In genomic region chr1:85109475-85109874, GRCh38 we compare ENCODE assay signal across 8 cellular contexts.
DNase-seq lines count a peak whose midpoint lies in the region; ATAC-seq, FAIRE-seq and TF ChIP-seq lines count a peak whose summit lies in the region.
"Had no signal": no experiment of that assay in that cellular context is flagged by ENCODE, and none has a peak within 500 bp of the region (broad histone marks: within the 10 kb centered on the region; RNA-seq: fewer than 3 reads in every experiment).

No MANE protein-coding gene starts in this region.

- H3K36me3 Mint-ChIP-seq in T-helper 17 cell (ENCODE audit: low read depth) = no peaks in the 10 kb centered on the region

- no peak overlapping the region for H2AFZ ChIP-seq in HepG2 (ENCODE audit: low read length)

- no peaks in the 10 kb centered on the region for H4K20me1 ChIP-seq in HepG2 (ENCODE audit: insufficient read depth, low read length)

- no peaks in the 10 kb centered on the region for H3K36me3 ChIP-seq in HepG2 (replicated peaks in 1 of 2; ENCODE audit: control insufficient read depth in 1 of 2, insufficient read depth in 2 of 2, low read length in 2 of 2)

- H3K9me3 ChIP-seq in T-helper 17 cell (ENCODE audit: control insufficient read depth, low read length, poor library complexity, severe bottlenecking) (no peaks in the 10 kb centered on the region), HepG2 (ENCODE audit: low read length) (no peaks in the 10 kb centered on the region)

- DNase-seq in GF-D8 (lab: John Stamatoyannopoulos, UW) = peak; percentile 17
- DNase-seq in HCEC 1CT = peak; percentile 53
- DNase-seq in NCI-H146 treated with DMSO at 0.1 percent for 48 hours (lab: John Stamatoyannopoulos, UW; ENCODE audit: unreplicated experiment) = peak; percentile 30
- peak in 1 of 3 donors; percentile 14 for DNase-seq in T-helper 17 cell
- DNase-seq in coronary artery (ENCODE audit: low spot score) = no peak
- peak; percentile 54 for DNase-seq in HepG2 (ENCODE audit: low spot score)
- DNase-seq in stromal cell of bone marrow (ENCODE audit: low read depth) = peak; percentile 37

- no peak overlapping the region for H3K4me3 Mint-ChIP-seq in T-helper 17 cell
- H3K4me3 Mint-ChIP-seq: central memory CD8-positive, alpha-beta T cell had no signal

- H3K4me3 ChIP-seq in coronary artery (no peak overlapping the region), HepG2 (replicated peaks in 1 of 3; ENCODE audit: insufficient read depth in 1 of 3, low read depth in 2 of 3, low read length in 3 of 3) (no peak overlapping the region)

- TF ChIP-seq POLR2A in HepG2 (IDR thresholded peaks at IDR 0.05; ENCODE audit: insufficient read depth in 1 of 2, low read depth in 2 of 2, low read length in 2 of 2) = no peak

- intact Hi-C loops in HepG2 (cut with micrococcal nuclease; ENCODE audit: unreplicated experiment) = loop anchor here (1.0 to 10.0 kb wide), 5 partner anchors 89 to 165 kb away; partner anchors contain the start of gene C1orf52

- POLR2A ChIA-PET in HepG2 (lab: Yijun Ruan, JAX) = interaction anchor here (1.5 kb wide), 1 partner anchor 150 kb away, joined by 7 read pairs; the partner anchor contains the start of gene C1orf52

- in situ Hi-C loops in HepG2 (cut with HindIII; ENCODE audit: extremely low pct_ligation_motif_present, low pct_unique_long_range_greater_than_20kb) = no loop called here

- H3K4me2 ChIP-seq in HepG2 (ENCODE audit: low read depth, low read length) = no peak overlapping the region

- no peaks in the 10 kb centered on the region for H3K4me1 Mint-ChIP-seq in T-helper 17 cell
- H3K4me1 Mint-ChIP-seq: central memory CD8-positive, alpha-beta T cell had no signal

- no peak overlapping the region for H3K9ac ChIP-seq in HepG2 (ENCODE audit: insufficient read depth, low read depth, low read length)

- TF ChIP-seq RAD21 in HepG2 (CRISPR knock-in tag; IDR thresholded peaks at IDR 0.05) = peak; percentile 79

- ATAC-seq in T-helper 17 cell (peak; percentile 80), HepG2 (peak; percentile 99)

- no peaks in the 10 kb centered on the region for H3K27me3 Mint-ChIP-seq in T-helper 17 cell
- H3K27me3 Mint-ChIP-seq: central memory CD8-positive, alpha-beta T cell had no signal

- no peak overlapping the region for H3K27ac Mint-ChIP-seq in T-helper 17 cell

- BruUV-seq in HepG2 (replicated peaks; lab: Mats Ljungman, UMichigan) = no TSS peak

- H3K4me1 ChIP-seq in HepG2 (ENCODE audit: insufficient read depth, low read length) = no peaks in the 10 kb centered on the region

- no peaks in the 10 kb centered on the region; a peak in 1 of 5 replicates for H3K27me3 ChIP-seq in HepG2 (ENCODE audit: control insufficient read depth in 1 of 2, insufficient read depth in 2 of 2, low read length in 2 of 2)

- FAIRE-seq in HepG2 (lab: Jason Lieb, UNC) = peak; percentile 62

- no peaks in the 10 kb centered on the region for H3K79me2 ChIP-seq in HepG2 (ENCODE audit: insufficient read depth, low read length)

- TF ChIP-seq CTCF in coronary artery (IDR thresholded peaks at IDR 0.05) = peak; percentile 84
- TF ChIP-seq CTCF in HepG2 (CRISPR knock-in tag; IDR thresholded peaks at IDR 0.05) = peak; percentile 85

- no peak for TF ChIP-seq EP300 in HepG2 (IDR thresholded peaks at IDR 0.05; ENCODE audit: low read depth in 2 of 2, low read length in 2 of 2)
- TF ChIP-seq EP300 in HepG2 (CRISPR knock-in tag; IDR thresholded peaks at IDR 0.05; ENCODE audit: borderline replicate concordance) = no peak

- H3K27ac ChIP-seq in coronary artery (no peak overlapping the region), HepG2 (ENCODE audit: extremely low read length, insufficient read depth, low read length) (no peak overlapping the region)

- CTCF ChIA-PET in HepG2 (lab: Yijun Ruan, JAX; ENCODE audit: low intra/inter-chr PET ratio, low total read pairs) = interaction anchor here (0.9 to 4.1 kb wide), 2 partner anchors 145 to 150 kb away, joined by 4 to 34 read pairs; partner anchors contain the start of gene C1orf52

TF ChIP-seq in HepG2, 621 proteins besides CTCF, POLR2A, EP300 and RAD21:
- peak; percentile 91 for TF ChIP-seq STAG1 (CRISPR knock-in tag; IDR thresholded peaks at IDR 0.05)
- 0 out of 2 replicates have a peak, but pooled peaks have one; percentile 22 for TF ChIP-seq KAT8 (CRISPR knock-in tag; IDR thresholded peaks at IDR 0.05)
- peak in 1 of 2 experiments; percentile 34; a peak in 1 of 4 replicates for TF ChIP-seq HMGXB4 (CRISPR knock-in tag; IDR thresholded peaks at IDR 0.05; ENCODE audit: borderline replicate concordance in 1 of 2, low read depth in 1 of 2)
- no peak for TF ChIP-seq GABPA (IDR thresholded peaks at IDR 0.05; ENCODE audit: low read depth, low read length)
- TF ChIP-seq GABPA (CRISPR knock-in tag; IDR thresholded peaks at IDR 0.05; ENCODE audit: low read depth) = 0 out of 2 replicates have a peak, but pooled peaks have one; percentile 45
- TF ChIP-seq SUZ12 (IDR thresholded peaks at IDR 0.05; ENCODE audit: low read depth, low read length) = no peak
- no peak for TF ChIP-seq ZBTB37 (CRISPR knock-in tag; IDR thresholded peaks at IDR 0.05)
- TF ChIP-seq SP140L (CRISPR knock-in tag; IDR thresholded peaks at IDR 0.05; ENCODE audit: borderline replicate concordance) = no peak
- TF ChIP-seq TEAD3 (CRISPR knock-in tag; optimal IDR thresholded peaks at IDR 0.05; ENCODE audit: borderline replicate concordance) = peak; percentile 25
- TF ChIP-seq GABPB1 (CRISPR knock-in tag; IDR thresholded peaks at IDR 0.05) = peak; percentile 14; the same call in 1 of the 2 replicates
- peak; percentile 35 for TF ChIP-seq XRCC5 (optimal IDR thresholded peaks at IDR 0.05; ENCODE audit: low read length)
- TF ChIP-seq ZKSCAN1 (IDR thresholded peaks at IDR 0.05; ENCODE audit: low read length) = no peak
- peak; percentile 95 for TF ChIP-seq SMC3 (IDR thresholded peaks at IDR 0.05; ENCODE audit: low read length)
- TF ChIP-seq ZNF138 (CRISPR knock-in tag; IDR thresholded peaks at IDR 0.05; ENCODE audit: low read depth) = no peak
